Comparison of ENCODE assay signal across 25 cellular contexts in genomic region chrX:136386173-136386572, GRCh38.
"Had no signal": no experiment of that assay in that cellular context is flagged by ENCODE, and none has a peak within 500 bp of the region (broad histone marks: within the 10 kb centered on the region; RNA-seq: fewer than 3 reads in every experiment).

No MANE protein-coding gene starts in this region.

- H3K27ac ChIP-seq: left ventricle myocardium inferior, neural progenitor cell, neutrophil, right atrium auricular region, right lobe of liver, stomach, testis, thyroid gland, transverse colon, upper lobe of left lung had no signal

- H3K9me3 ChIP-seq: left ventricle myocardium inferior, neutrophil, right atrium auricular region, right lobe of liver, stomach, testis, thyroid gland, transverse colon, upper lobe of left lung had no signal

- H3K4me3 ChIP-seq: left ventricle myocardium inferior, lung, neural progenitor cell, right atrium auricular region, right lobe of liver, smooth muscle cell, stomach, testis, thyroid gland, transverse colon, upper lobe of left lung had no signal

- H3K4me2 ChIP-seq: neural progenitor cell, smooth muscle cell had no signal

- ATAC-seq: natural killer cell; right lobe of liver; stimulated activated memory B cell treated with anti-CD40 and anti-IgM and Interleukin-4, amounts not matched to agents 10 μg/mL and 1 μg/mL and 100 μg/mL, for 72 hours had no signal

- FAIRE-seq: urothelium cell line had no signal

- H3K4me1 ChIP-seq: left ventricle myocardium inferior, neural progenitor cell, right atrium auricular region, right lobe of liver, stomach, testis, thyroid gland, transverse colon, upper lobe of left lung had no signal

- DNase-seq: islet precursor cell; left ventricle myocardium inferior; mesendoderm; naive B cell; natural killer cell; nephron progenitor cell; occipital lobe; right lobe of liver; stimulated activated CD4-positive, alpha-beta T cell treated with anti-CD3 and anti-CD28 coated beads, Interleukin-1b, Interleukin-23, amount 100 ng/mL, for 48 hours; stimulated activated CD4-positive, alpha-beta T cell treated with anti-CD3 and anti-CD28 coated beads, Interleukin-2, amount 100 ng/mL, for 48 hours; stimulated activated CD4-positive, alpha-beta T cell treated with anti-CD3 and anti-CD28 coated beads, Interleukin-4, amount 100 ng/mL, for 4 hours; stimulated activated CD8-positive, alpha-beta memory T cell treated with anti-CD3 and anti-CD28 coated beads, Interleukin-4, amount 100 ng/mL, for 48 hours; stimulated activated naive CD4-positive, alpha-beta T cell treated with Interleukin-2 at 50 U/mL for 16 hours; stomach; testis; thyroid gland; transverse colon; upper lobe of left lung had no signal
